In genomic region chr21:28402616-28402989, GRCh38 we compare ENCODE assay signal across 26 cellular contexts.
"Had no signal": no experiment of that assay in that cellular context is flagged by ENCODE, and none has a peak within 500 bp of the region (broad histone marks: within the 10 kb centered on the region; RNA-seq: fewer than 3 reads in every experiment).

No MANE protein-coding gene starts in this region.

- H3K4me1 ChIP-seq: parathyroid adenoma, right atrium auricular region, stomach, thyroid gland, upper lobe of right lung had no signal

- DNase-seq: activated CD4-positive, alpha-beta T cell treated with anti-CD3 and anti-CD28 coated beads for 4 hours; activated CD4-positive, alpha-beta T cell treated with anti-CD3 and anti-CD28 coated beads, Interleukin-2, amount 50 U/mL, for 4 hours; activated CD8-positive, alpha-beta memory T cell treated with anti-CD3 and anti-CD28 coated beads for 24 hours; activated effector memory CD4-positive, alpha-beta T cell treated with Interleukin-2 at 50 U/mL for 16 hours; activated naive CD4-positive, alpha-beta T cell treated with anti-CD3 and anti-CD28 coated beads, Interleukin-2, amount 10 ng/mL, durations not matched to agents 7 days and 5 days; activated naive CD8-positive, alpha-beta T cell treated with anti-CD3 and anti-CD28 coated beads, Interleukin-2, amount 10 ng/mL, durations not matched to agents 7 days and 5 days; amniotic stem cell; brain microvascular endothelial cell; caudate nucleus; heart left ventricle; hypothalamus; immature natural killer cell; midbrain; naive thymus-derived CD4-positive, alpha-beta T cell; nucleus accumbens; stimulated activated CD4-positive, alpha-beta T cell treated with anti-CD3 and anti-CD28 coated beads, Interleukin-15, amount 100 ng/mL, for 24 hours; stimulated activated CD4-positive, alpha-beta T cell treated with anti-CD3 and anti-CD28 coated beads, Interleukin-2, amount 100 ng/mL, for 24 hours; stimulated activated naive B cell treated with anti-CD40 and anti-IgM and Interleukin-4, amounts not matched to agents 10 μg/mL and 1 μg/mL and 100 μg/mL, for 72 hours; stomach; T-helper 9 cell; thyroid gland; upper lobe of right lung had no signal

- H3K27me3 ChIP-seq: brain microvascular endothelial cell, heart left ventricle, right atrium auricular region, stomach, thyroid gland, upper lobe of right lung had no signal

- H3K79me2 ChIP-seq: parathyroid adenoma had no signal

- H3K9me3 ChIP-seq: right atrium auricular region, stomach, thyroid gland, upper lobe of right lung had no signal

- H3K4me3 ChIP-seq: heart left ventricle, right atrium auricular region, stomach, thyroid gland, upper lobe of right lung had no signal

- H2AFZ ChIP-seq: parathyroid adenoma had no signal

- H3K27ac ChIP-seq: brain microvascular endothelial cell, heart left ventricle, parathyroid adenoma, right atrium auricular region, stomach, thyroid gland, upper lobe of right lung, VCaP had no signal

- ATAC-seq: esophagus mucosa; heart left ventricle; naive thymus-derived CD4-positive, alpha-beta T cell; stimulated activated naive B cell treated with anti-CD40 and anti-IgM and Interleukin-4, amounts not matched to agents 10 μg/mL and 1 μg/mL and 100 μg/mL, for 72 hours; upper lobe of right lung had no signal

- H3K9ac ChIP-seq: parathyroid adenoma had no signal

- H3K36me3 ChIP-seq: brain microvascular endothelial cell, heart left ventricle, right atrium auricular region, stomach, thyroid gland, upper lobe of right lung had no signal
